Comparison of ENCODE assay signal across 29 cellular contexts in the genomic region with DNA sequence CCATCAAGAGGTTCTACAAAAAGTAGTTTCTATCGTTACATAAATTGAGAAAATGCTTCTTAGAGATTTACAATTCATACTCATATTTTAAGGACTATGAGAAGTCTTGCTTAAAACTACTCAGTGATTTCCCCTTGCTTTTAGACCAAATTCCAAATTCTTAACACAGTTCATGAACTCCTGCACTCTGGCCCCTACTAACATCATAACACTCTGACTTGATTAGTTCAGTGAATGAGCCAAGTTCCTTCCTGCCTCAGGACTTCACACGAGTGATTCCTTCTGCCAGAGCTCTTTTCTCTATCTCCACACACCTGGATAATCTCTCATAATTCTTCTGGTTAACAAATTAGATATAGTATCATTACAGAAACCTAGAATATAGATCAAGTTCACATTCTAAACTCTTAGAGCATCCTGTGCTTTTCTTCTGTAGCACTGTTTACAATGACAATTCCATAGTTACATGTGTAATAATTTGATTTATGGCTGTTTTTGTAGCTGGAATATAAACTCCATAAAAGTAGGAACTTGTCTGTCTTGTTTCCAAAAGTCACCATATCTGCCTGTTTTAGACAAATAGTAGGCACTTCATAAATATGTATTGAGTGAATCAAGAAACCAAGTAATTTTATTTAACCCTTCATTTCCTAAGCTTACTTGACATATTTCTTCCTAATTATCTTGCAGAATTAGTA. TPM values are rescaled to one million over a fixed set of nuclear protein-coding genes. Genes with fewer than 3 reads are reported as not detected.
"Had no signal": no experiment of that assay in that cellular context is flagged by ENCODE, and none has a peak within 500 bp of the region (broad histone marks: within the 10 kb centered on the region; RNA-seq: fewer than 3 reads in every experiment).

No MANE protein-coding gene starts in this region.

- H3K36me3 ChIP-seq: colonic mucosa, gastrocnemius medialis, left lung, ovary, prostate gland, vagina had no signal

- FAIRE-seq: bronchial epithelial cell, endometrium, keratinocyte had no signal

- H3K27ac ChIP-seq: colonic mucosa, epithelial cell of prostate, gastrocnemius medialis, left lung, ovary, prostate gland, testis, vagina had no signal

- H3K9me3 Mint-ChIP-seq: activated B cell treated with CpG ODN at 0.5 μM for 24 hours; activated CD8-positive, alpha-beta T cell treated with anti-CD3 and anti-CD28 coated beads for 36 hours; activated T-cell treated with anti-CD3 and anti-CD28 coated beads, Interleukin-2, amount 50 U/mL, for 72 hours; naive B cell had no signal

- H3K4me3 ChIP-seq: colonic mucosa, gastrocnemius medialis, left lung, lung, ovary, prostate gland, testis, vagina had no signal

- H3K36me3 Mint-ChIP-seq: activated CD8-positive, alpha-beta memory T cell treated with anti-CD3 and anti-CD28 coated beads, Interleukin-2, amount 10 ng/mL, durations not matched to agents 7 days and 5 days; activated naive CD4-positive, alpha-beta T cell treated with anti-CD3 and anti-CD28 coated beads, Interleukin-2, amount 50 U/mL, for 72 hours; naive B cell had no signal

- ATAC-seq: activated CD8-positive, alpha-beta memory T cell treated with anti-CD3 and anti-CD28 coated beads, Interleukin-2, amount 10 ng/mL, durations not matched to agents 7 days and 5 days; activated CD8-positive, alpha-beta T cell treated with anti-CD3 and anti-CD28 coated beads for 36 hours; activated naive CD4-positive, alpha-beta T cell treated with anti-CD3 and anti-CD28 coated beads, Interleukin-2, amount 50 U/mL, for 72 hours; activated T-cell treated with anti-CD3 and anti-CD28 coated beads, Interleukin-2, amount 50 U/mL, for 72 hours; gastrocnemius medialis; left lung; T-helper 17 cell had no signal

- H3K4me3 Mint-ChIP-seq: activated B cell treated with CpG ODN at 0.5 μM for 24 hours; activated CD8-positive, alpha-beta memory T cell treated with anti-CD3 and anti-CD28 coated beads, Interleukin-2, amount 10 ng/mL, durations not matched to agents 7 days and 5 days; activated CD8-positive, alpha-beta T cell treated with anti-CD3 and anti-CD28 coated beads for 36 hours; activated T-cell treated with anti-CD3 and anti-CD28 coated beads, Interleukin-2, amount 50 U/mL, for 72 hours; naive B cell; T-helper 17 cell had no signal

- H3K27me3 ChIP-seq: colonic mucosa, gastrocnemius medialis, left lung, ovary, testis, vagina had no signal

- DNase-seq: activated B cell treated with CpG ODN at 0.5 μM for 24 hours; activated CD4-positive, alpha-beta T cell treated with anti-CD3 and anti-CD28 coated beads, Interleukin-2, amount 50 U/mL, for 1 hour; activated CD8-positive, alpha-beta memory T cell treated with anti-CD3 and anti-CD28 coated beads, Interleukin-2, amount 10 ng/mL, durations not matched to agents 7 days and 5 days; activated CD8-positive, alpha-beta T cell treated with anti-CD3 and anti-CD28 coated beads for 36 hours; activated naive CD4-positive, alpha-beta T cell; activated T-cell treated with anti-CD3 and anti-CD28 coated beads for 4 hours; activated T-cell treated with anti-CD3 and anti-CD28 coated beads, Interleukin-2, amount 50 U/mL, for 72 hours; colonic mucosa; effector CD8-positive, alpha-beta T cell; gastrocnemius medialis; glutamatergic neuron; hippocampal formation; left lung; mesendoderm; naive B cell; ovary; stimulated activated CD4-positive, alpha-beta T cell treated with anti-CD3 and anti-CD28 coated beads, Interleukin-2, amount 100 ng/mL, for 48 hours; stimulated activated naive CD4-positive, alpha-beta T cell treated with Interleukin-2 at 50 U/mL for 16 hours; T-helper 17 cell; testis; trophoblast cell had no signal

- H3K4me1 Mint-ChIP-seq: activated B cell treated with CpG ODN at 0.5 μM for 24 hours; activated CD8-positive, alpha-beta memory T cell treated with anti-CD3 and anti-CD28 coated beads, Interleukin-2, amount 10 ng/mL, durations not matched to agents 7 days and 5 days; naive B cell had no signal

- H3K27ac Mint-ChIP-seq: activated B cell treated with CpG ODN at 0.5 μM for 24 hours; activated CD8-positive, alpha-beta memory T cell treated with anti-CD3 and anti-CD28 coated beads, Interleukin-2, amount 10 ng/mL, durations not matched to agents 7 days and 5 days; activated CD8-positive, alpha-beta T cell treated with anti-CD3 and anti-CD28 coated beads for 36 hours; activated naive CD4-positive, alpha-beta T cell treated with anti-CD3 and anti-CD28 coated beads, Interleukin-2, amount 50 U/mL, for 72 hours; activated T-cell treated with anti-CD3 and anti-CD28 coated beads, Interleukin-2, amount 50 U/mL, for 72 hours; T-helper 17 cell had no signal

- H3K4me1 ChIP-seq: colonic mucosa, gastrocnemius medialis, testis, vagina had no signal

- H3K9me3 ChIP-seq: colonic mucosa, gastrocnemius medialis, left lung, ovary, prostate gland, testis, vagina had no signal

RNA-seq across cellular contexts. Expression of gene NUF2, which starts 59.9 kb away (rescaled TPM):
- total RNA-seq: gastrocnemius medialis had no signal
